In genomic region chr13:31201341-31202024, GRCh38 we compare ENCODE assay signal across 8 cellular contexts. TPM values are rescaled to one million over a fixed set of nuclear protein-coding genes. Genes with fewer than 3 reads are reported as not detected.
DNase-seq lines count a peak whose midpoint lies in the region; ATAC-seq, FAIRE-seq and TF ChIP-seq lines count a peak whose summit lies in the region.

No MANE protein-coding gene starts in this region.

- H3K9ac ChIP-seq in H9 (ENCODE audit: extremely low read depth, insufficient read length, low read length): no peak overlapping the region

- H3K14ac ChIP-seq in H9 (ENCODE audit: insufficient read depth, low read length): no peak overlapping the region

- H3K9me3 ChIP-seq in H9 (ENCODE audit: control insufficient read depth, low read depth, low read length): no peaks in the 10 kb centered on the region
- H3K9me3 ChIP-seq in SJSA1 (replicated peaks): peaks cover 5% of the 10 kb centered on the region; the same call in 1 of the 2 replicates

- H3K4me1 ChIP-seq in H9 (ENCODE audit: insufficient read depth, low read length) (no peaks in the 10 kb centered on the region), SJSA1 (replicated peaks) (peaks cover 28% of the 10 kb centered on the region)

- no CpG with 5 or more reads among the region's 7 CpGs for WGBS in H9 (ENCODE audit: extremely low coverage, insufficient read length, low lambda C conversion rate)

- H3K4me1 Mint-ChIP-seq in H9: peaks cover 20 to 24% of the 10 kb centered on the region in 2 experiments

- peaks cover 6% of the 10 kb centered on the region; the same call in 1 of the 2 replicates for H3K27me3 Mint-ChIP-seq in H9 (ENCODE audit: low read depth)

- H3K79me1 ChIP-seq in H9 (ENCODE audit: insufficient read depth, low read depth, low read length, poor library complexity, severe bottlenecking): no peaks in the 10 kb centered on the region

- no peak overlapping the region for H3K18ac ChIP-seq in H9 (ENCODE audit: insufficient read length, low read depth, low read length)

- no peak overlapping the region for H2BK15ac ChIP-seq in H9 (ENCODE audit: low read depth, low read length)

- H3K9me3 Mint-ChIP-seq in H9: peaks cover 0 to 2% of the 10 kb centered on the region in 2 experiments; a peak in 3 of 5 replicates

- peaks cover 0 to 2% (median 0%) of the 10 kb centered on the region in 3 experiments; a peak in 3 of 7 replicates for H3K36me3 Mint-ChIP-seq in H9 (ENCODE audit: insufficient read depth in 1 of 3, low read depth in 3 of 3)

- H3K27ac ChIP-seq in H9 (ENCODE audit: insufficient read length, low read depth, low read length) (no peak overlapping the region), SJSA1 (peak overlapping the region; percentile 88)

- no peak overlapping the region for H2BK5ac ChIP-seq in H9 (ENCODE audit: insufficient read length, low read length)

- H3K4me2 ChIP-seq in H9 (ENCODE audit: insufficient read depth, insufficient read length, low read length): peak overlapping the region; percentile 26

- H3K4me3 ChIP-seq in SJSA1 (peak overlapping the region; percentile 99), fibroblast of the aortic adventitia (ENCODE audit: low read depth, low read length) (peak overlapping the region; percentile 77)

- intact Hi-C loops in sciatic nerve (cut with DNase I): no loop called here

- H3K36me3 ChIP-seq in SJSA1: peaks cover 9% of the 10 kb centered on the region

- H4K5ac ChIP-seq in H9 (ENCODE audit: insufficient read length, low read depth, low read length): no peak overlapping the region

- no peak overlapping the region for H3K56ac ChIP-seq in H9 (ENCODE audit: insufficient read length, low read depth, low read length)

- H3K4me3 Mint-ChIP-seq in H9: peak overlapping the region; percentile 70 to 82

- H3K23me2 ChIP-seq in H9 (ENCODE audit: insufficient read length, low read depth, low read length, poor library complexity, severe bottlenecking): no peaks in the 10 kb centered on the region

- no peak for TF ChIP-seq CTCF in H9 (conservative IDR thresholded peaks at IDR 0.05)
- no peak for TF ChIP-seq CTCF in fibroblast of the aortic adventitia (IDR thresholded peaks at IDR 0.05; ENCODE audit: insufficient read depth, low read length)

- no peak overlapping the region for H4K91ac ChIP-seq in H9 (ENCODE audit: insufficient read length, low read depth, low read length)

- no peaks in the 10 kb centered on the region for H4K20me1 ChIP-seq in H9 (ENCODE audit: control insufficient read depth, insufficient read depth, insufficient read length)

- no peaks in the 10 kb centered on the region for H3K27me3 ChIP-seq in H9 (ENCODE audit: insufficient read depth, low read length)
- H3K27me3 ChIP-seq in SJSA1 (replicated peaks): no peaks in the 10 kb centered on the region

- no peak overlapping the region for H2BK120ac ChIP-seq in H9 (ENCODE audit: low read depth, low read length, poor library complexity, severe bottlenecking)

- no peak overlapping the region for H3K23ac ChIP-seq in H9 (ENCODE audit: insufficient read length, low read depth, low read length)

- no peak overlapping the region for H2AK5ac ChIP-seq in H9 (ENCODE audit: insufficient read length, low read length)

- no peak overlapping the region for H4K8ac ChIP-seq in H9 (replicated peaks; ENCODE audit: insufficient read length, low read depth, low read length)

- H3T11ph ChIP-seq in H9 (ENCODE audit: low read length): no peak overlapping the region

- no peaks in the 10 kb centered on the region for H3K79me2 ChIP-seq in H9 (ENCODE audit: insufficient read depth, low read length)

- no peak overlapping the region for H2AFZ ChIP-seq in H9 (ENCODE audit: low read length)

- no peak overlapping the region for H2BK20ac ChIP-seq in H9 (ENCODE audit: low read depth, low read length, poor library complexity, severe bottlenecking)

- ATAC-seq in sciatic nerve (peak; percentile 14), HG03175 (IDR thresholded peaks at IDR 0.05; ENCODE audit: unreplicated experiment) (no peak), HG02588 (IDR thresholded peaks at IDR 0.05; ENCODE audit: unreplicated experiment) (no peak), HG03460 (IDR thresholded peaks at IDR 0.05; ENCODE audit: unreplicated experiment) (no peak)

- no peak overlapping the region for H3K27ac Mint-ChIP-seq in H9

- DNase-seq in H9: no peak
- peak in 1 of 2 experiments; percentile 4 for DNase-seq in SJSA1 (ENCODE audit: low read depth in 1 of 2, low spot score in 2 of 2)
- DNase-seq in fibroblast of the aortic adventitia (ENCODE audit: low read depth): peak; percentile 53
- DNase-seq in sciatic nerve (ENCODE audit: low spot score): no peak
- no peak for DNase-seq in GM12892 (ENCODE audit: insufficient read length)

- no peak overlapping the region for H3K4ac ChIP-seq in H9 (ENCODE audit: low read depth, low read length)

- H2BK12ac ChIP-seq in H9 (ENCODE audit: insufficient read length, low read depth, low read length): no peak overlapping the region

- TF ChIP-seq POLR2A in GM12892 (IDR thresholded peaks at IDR 0.05; ENCODE audit: low read depth, low read length): no peak

- no peak for FAIRE-seq in GM12892 (lab: Jason Lieb, UNC)

RNA-seq across cellular contexts. Expression of gene B3GLCT, which starts 1.7 kb away (rescaled TPM):
- 5.4 and 5.8 TPM in 2 replicates for total RNA-seq in H9 (2021)
- total RNA-seq in SJSA1 (2014; rRNA removed; shearing (Covaris generic)): 19.5 and 22.3 TPM in 2 replicates
- total RNA-seq in fibroblast of the aortic adventitia (ENCODE audit: low replicate concordance): 6.8 and 11.6 TPM in 2 replicates
- total RNA-seq in sciatic nerve: 5.9 TPM
- polyA plus RNA-seq in GM12892 (2012; ENCODE audit: missing spikeins): 0.21 TPM

RNA-seq across cellular contexts. Expression of gene HSPH1, which starts 39.8 kb away (rescaled TPM):
- total RNA-seq in H9 (2021): 141 and 145 TPM in 2 replicates
- 84.9 and 90.3 TPM in 2 replicates for total RNA-seq in SJSA1 (2014; rRNA removed; shearing (Covaris generic))
- 51.8 and 69.9 TPM in 2 replicates for total RNA-seq in fibroblast of the aortic adventitia (ENCODE audit: low replicate concordance)
- 52.4 TPM for total RNA-seq in sciatic nerve
- 61.2 TPM for polyA plus RNA-seq in GM12892 (2012; ENCODE audit: missing spikeins)
